In the genomic region with DNA sequence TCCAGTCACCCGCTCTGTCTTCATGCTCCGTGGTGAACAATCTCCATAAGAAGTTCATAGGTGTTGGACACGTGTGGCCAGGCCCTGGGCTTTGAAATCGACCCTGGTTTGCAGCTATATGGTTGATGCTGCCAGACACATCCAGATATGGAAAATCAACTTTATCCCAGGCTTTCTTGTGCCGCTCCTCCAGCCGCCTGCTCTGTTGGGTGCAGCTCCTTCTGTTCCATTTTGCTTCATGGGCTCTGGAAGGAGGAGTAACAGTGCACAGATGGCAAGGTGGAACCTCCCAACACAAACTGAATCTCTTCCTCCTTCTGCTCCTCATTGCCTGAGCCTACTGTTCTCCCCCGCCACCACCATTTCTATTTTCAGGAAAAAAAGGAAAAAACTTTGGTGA, we compare ENCODE assay signal across 1 cellular context.
TF ChIP-seq lines count a peak whose summit lies in the region.

No MANE protein-coding gene starts in this region.

TF ChIP-seq in K562, 482 proteins besides CTCF, POLR2A, EP300 and RAD21:
- TF ChIP-seq, protein P1, sequence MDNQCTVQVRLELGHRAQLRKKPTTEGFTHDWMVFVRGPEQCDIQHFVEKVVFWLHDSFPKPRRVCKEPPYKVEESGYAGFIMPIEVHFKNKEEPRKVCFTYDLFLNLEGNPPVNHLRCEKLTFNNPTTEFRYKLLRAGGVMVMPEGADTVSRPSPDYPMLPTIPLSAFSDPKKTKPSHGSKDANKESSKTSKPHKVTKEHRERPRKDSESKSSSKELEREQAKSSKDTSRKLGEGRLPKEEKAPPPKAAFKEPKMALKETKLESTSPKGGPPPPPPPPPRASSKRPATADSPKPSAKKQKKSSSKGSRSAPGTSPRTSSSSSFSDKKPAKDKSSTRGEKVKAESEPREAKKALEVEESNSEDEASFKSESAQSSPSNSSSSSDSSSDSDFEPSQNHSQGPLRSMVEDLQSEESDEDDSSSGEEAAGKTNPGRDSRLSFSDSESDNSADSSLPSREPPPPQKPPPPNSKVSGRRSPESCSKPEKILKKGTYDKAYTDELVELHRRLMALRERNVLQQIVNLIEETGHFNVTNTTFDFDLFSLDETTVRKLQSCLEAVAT (IDR thresholded peaks at IDR 0.05): no peak
- TF ChIP-seq HNRNPLL (IDR thresholded peaks at IDR 0.05; ENCODE audit: low read depth, low read length, poor library complexity, severe bottlenecking) (no peak), SMC3 (conservative IDR thresholded peaks at IDR 0.05; ENCODE audit: insufficient read depth, low read depth, low read length) (no peak), THRAP3 (IDR thresholded peaks at IDR 0.05; ENCODE audit: borderline replicate concordance) (0 out of 2 replicates have a peak, but pooled peaks have one; percentile 42), MNT (conservative IDR thresholded peaks at IDR 0.05) (no peak), KDM4B (IDR thresholded peaks at IDR 0.05; ENCODE audit: borderline replicate concordance in 2 of 2, low read depth in 1 of 2) (no peak), NR0B1 (IDR thresholded peaks at IDR 0.05; ENCODE audit: partially characterized antibody) (no peak)
